Comparison of ENCODE assay signal across 1 cellular context in the genomic region with DNA sequence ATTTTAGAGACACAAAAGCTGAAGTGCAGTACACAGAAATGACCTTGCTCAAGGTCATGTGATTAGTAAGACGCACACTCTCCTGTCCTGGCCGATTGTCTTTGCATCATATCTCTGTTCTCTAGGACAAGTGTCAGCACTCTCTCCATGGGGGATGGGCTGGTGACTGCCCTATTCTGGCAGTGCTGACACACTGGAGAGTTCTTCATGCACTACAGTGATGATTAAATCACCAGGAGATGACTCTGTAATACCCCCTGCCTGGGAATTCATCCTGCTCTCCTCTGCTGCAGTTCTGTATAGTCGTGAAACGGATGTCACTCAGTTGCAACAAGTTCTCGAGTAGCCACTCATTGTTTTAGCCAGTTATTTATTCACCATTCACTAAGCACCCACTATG.
TF ChIP-seq lines count a peak whose summit lies in the region.

No MANE protein-coding gene starts in this region.

TF ChIP-seq in K562, 482 proteins besides CTCF, POLR2A, EP300 and RAD21 (continued from another document):
- TF ChIP-seq, protein P1, sequence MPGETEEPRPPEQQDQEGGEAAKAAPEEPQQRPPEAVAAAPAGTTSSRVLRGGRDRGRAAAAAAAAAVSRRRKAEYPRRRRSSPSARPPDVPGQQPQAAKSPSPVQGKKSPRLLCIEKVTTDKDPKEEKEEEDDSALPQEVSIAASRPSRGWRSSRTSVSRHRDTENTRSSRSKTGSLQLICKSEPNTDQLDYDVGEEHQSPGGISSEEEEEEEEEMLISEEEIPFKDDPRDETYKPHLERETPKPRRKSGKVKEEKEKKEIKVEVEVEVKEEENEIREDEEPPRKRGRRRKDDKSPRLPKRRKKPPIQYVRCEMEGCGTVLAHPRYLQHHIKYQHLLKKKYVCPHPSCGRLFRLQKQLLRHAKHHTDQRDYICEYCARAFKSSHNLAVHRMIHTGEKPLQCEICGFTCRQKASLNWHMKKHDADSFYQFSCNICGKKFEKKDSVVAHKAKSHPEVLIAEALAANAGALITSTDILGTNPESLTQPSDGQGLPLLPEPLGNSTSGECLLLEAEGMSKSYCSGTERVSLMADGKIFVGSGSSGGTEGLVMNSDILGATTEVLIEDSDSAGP (CRISPR knock-in tag; IDR thresholded peaks at IDR 0.05): no peak
